In the genomic region with DNA sequence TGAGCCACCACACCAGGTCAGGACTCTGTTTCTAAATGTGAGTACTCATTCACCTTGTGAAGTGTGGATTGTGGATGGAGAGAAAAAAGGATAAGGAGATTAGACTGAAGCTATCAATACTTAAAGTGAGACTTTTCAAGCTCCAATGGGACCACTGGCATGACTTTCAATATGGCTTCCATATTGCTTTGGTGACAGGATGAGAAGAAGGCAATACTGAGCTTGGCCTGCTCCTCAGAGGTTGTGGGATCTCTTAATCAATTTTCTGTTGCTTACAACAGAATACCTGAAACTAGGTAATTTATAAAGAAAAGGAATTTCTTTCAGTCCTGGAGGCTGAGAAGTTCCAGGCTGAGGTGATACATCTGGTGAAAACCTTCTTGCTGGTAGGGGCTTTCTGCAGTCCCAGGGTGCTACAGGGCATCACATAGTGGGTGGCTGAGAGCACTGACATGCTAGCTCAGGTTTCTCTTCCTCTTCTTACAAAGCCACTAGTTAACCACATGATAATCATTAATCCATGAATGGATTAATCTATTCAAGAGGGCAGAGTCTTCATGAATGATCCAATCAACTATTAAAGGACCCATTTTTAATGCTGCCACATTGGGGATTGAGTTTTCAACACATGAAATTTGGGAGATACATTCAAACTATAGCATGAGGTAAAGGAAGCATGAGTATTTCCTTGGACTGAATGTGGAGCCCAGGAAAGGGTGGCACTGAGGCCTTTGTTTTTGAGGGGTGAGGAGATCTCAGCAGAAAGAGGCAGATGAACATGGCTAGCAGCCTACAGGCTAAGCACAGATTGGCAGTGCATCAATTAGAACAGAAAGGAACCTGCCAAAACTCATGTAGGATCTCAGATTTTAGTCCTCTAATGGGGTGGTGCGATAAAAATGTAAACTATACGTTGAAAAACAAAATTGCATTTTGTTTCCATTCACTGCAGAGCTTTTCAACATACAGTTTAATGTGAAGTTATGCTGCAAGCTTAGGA, we compare ENCODE assay signal across 14 cellular contexts.
DNase-seq lines count a peak whose midpoint lies in the region; ATAC-seq and TF ChIP-seq lines count a peak whose summit lies in the region.
"Had no signal": no experiment of that assay in that cellular context is flagged by ENCODE, and none has a peak within 500 bp of the region (broad histone marks: within the 10 kb centered on the region; RNA-seq: fewer than 3 reads in every experiment).

No MANE protein-coding gene starts in this region.

- ATAC-seq in GM19043 (IDR thresholded peaks at IDR 0.05; ENCODE audit: low read depth, unreplicated experiment) (peak; percentile 97), HG02571 (IDR thresholded peaks at IDR 0.05; ENCODE audit: unreplicated experiment) (peak; percentile 97), HG03175 (IDR thresholded peaks at IDR 0.05; ENCODE audit: unreplicated experiment) (peak; percentile 99), esophagus mucosa (no peak)
- ATAC-seq in naive thymus-derived CD4-positive, alpha-beta T cell = no peak
- ATAC-seq: HepG2, T-helper 17 cell had no signal

- peak overlapping the region; percentile 11 for H3K27ac Mint-ChIP-seq in nephron progenitor cell
- H3K27ac Mint-ChIP-seq in naive thymus-derived CD4-positive, alpha-beta T cell = peak overlapping the region in 1 of 9 donors; percentile 31
- H3K27ac Mint-ChIP-seq: T-helper 17 cell had no signal

- intact Hi-C loops in naive thymus-derived CD4-positive, alpha-beta T cell (cut with micrococcal nuclease) = no loop called here

- no peaks in the 10 kb centered on the region for H3K4me1 ChIP-seq in naive thymus-derived CD4-positive, alpha-beta T cell (ENCODE audit: control insufficient read depth in 2 of 2, insufficient read depth in 2 of 2, low read length in 2 of 2)
- H3K4me1 ChIP-seq: thyroid gland had no signal

- no peak for DNase-seq in nephron progenitor cell
- DNase-seq in pons (ENCODE audit: low spot score) = no peak
- DNase-seq in naive thymus-derived CD4-positive, alpha-beta T cell = no peak
- no peak for DNase-seq in coronary artery (ENCODE audit: low spot score)
- DNase-seq: mesendoderm, NCI-H187, retina, T-helper 17 cell, thyroid gland had no signal

- no peaks in the 10 kb centered on the region for H3K36me3 ChIP-seq in naive thymus-derived CD4-positive, alpha-beta T cell (ENCODE audit: control insufficient read depth in 2 of 3, insufficient read depth in 3 of 3, low read length in 3 of 3)
- H3K36me3 ChIP-seq: thyroid gland had no signal

- H3K9me3 ChIP-seq in naive thymus-derived CD4-positive, alpha-beta T cell (ENCODE audit: control insufficient read depth in 2 of 3, low read length in 3 of 3) = no peaks in the 10 kb centered on the region
- H3K9me3 ChIP-seq: thyroid gland had no signal

- H3K4me3 Mint-ChIP-seq in nephron progenitor cell = no peak overlapping the region
- H3K4me3 Mint-ChIP-seq in naive thymus-derived CD4-positive, alpha-beta T cell = no peak overlapping the region
- H3K4me3 Mint-ChIP-seq: T-helper 17 cell had no signal

- H3K9me3 Mint-ChIP-seq in nephron progenitor cell = no peaks in the 10 kb centered on the region
- peaks cover 0 to 2% (median 0%) of the 10 kb centered on the region in 11 donors for H3K9me3 Mint-ChIP-seq in naive thymus-derived CD4-positive, alpha-beta T cell

- no peak overlapping the region for H3K4me3 ChIP-seq in naive thymus-derived CD4-positive, alpha-beta T cell (ENCODE audit: low read length)
- no peak overlapping the region for H3K4me3 ChIP-seq in coronary artery
- H3K4me3 ChIP-seq: thyroid gland had no signal

- POLR2A ChIA-PET in naive thymus-derived CD4-positive, alpha-beta T cell (lab: Charles Lee) = no interaction called here

- no peak overlapping the region for H3K27ac ChIP-seq in naive thymus-derived CD4-positive, alpha-beta T cell (ENCODE audit: low read depth, low read length)
- no peak overlapping the region for H3K27ac ChIP-seq in coronary artery
- H3K27ac ChIP-seq: thyroid gland had no signal

- TF ChIP-seq CTCF in nephron progenitor cell (IDR thresholded peaks at IDR 0.05) (no peak), coronary artery (IDR thresholded peaks at IDR 0.05) (no peak)

- CTCF ChIA-PET in naive thymus-derived CD4-positive, alpha-beta T cell (lab: Charles Lee) = no interaction called here

- no peaks in the 10 kb centered on the region for H3K36me3 Mint-ChIP-seq in nephron progenitor cell (ENCODE audit: low read depth)
- peaks cover 0 to 7% (median 0%) of the 10 kb centered on the region in 5 donors for H3K36me3 Mint-ChIP-seq in naive thymus-derived CD4-positive, alpha-beta T cell

- H3K4me1 Mint-ChIP-seq in nephron progenitor cell = peaks cover 20% of the 10 kb centered on the region
- no peaks in the 10 kb centered on the region for H3K4me1 Mint-ChIP-seq in naive thymus-derived CD4-positive, alpha-beta T cell
- H3K4me1 Mint-ChIP-seq: T-helper 17 cell had no signal

- peaks cover 3% of the 10 kb centered on the region for H3K27me3 Mint-ChIP-seq in nephron progenitor cell (ENCODE audit: low read depth, poor library complexity)
- peaks cover 0 to 5% (median 0%) of the 10 kb centered on the region in 5 donors for H3K27me3 Mint-ChIP-seq in naive thymus-derived CD4-positive, alpha-beta T cell
- H3K27me3 Mint-ChIP-seq: T-helper 17 cell had no signal

- no peaks in the 10 kb centered on the region for H3K27me3 ChIP-seq in naive thymus-derived CD4-positive, alpha-beta T cell (ENCODE audit: control insufficient read depth in 2 of 2, insufficient read depth in 2 of 2, low read length in 2 of 2)
- H3K27me3 ChIP-seq: thyroid gland had no signal

Comparison
In these comparisons a context has a peak if more than half of its experiments do, and no peak if none do; other contexts are left out.
1. ATAC-seq: peak in GM19043 (single experiment), HG02571 (single experiment) and HG03175 (single experiment); none in esophagus mucosa (single experiment) and naive thymus-derived CD4-positive, alpha-beta T cell (single experiment).